Comparison of ENCODE assay signal across 13 cellular contexts in the genomic region with DNA sequence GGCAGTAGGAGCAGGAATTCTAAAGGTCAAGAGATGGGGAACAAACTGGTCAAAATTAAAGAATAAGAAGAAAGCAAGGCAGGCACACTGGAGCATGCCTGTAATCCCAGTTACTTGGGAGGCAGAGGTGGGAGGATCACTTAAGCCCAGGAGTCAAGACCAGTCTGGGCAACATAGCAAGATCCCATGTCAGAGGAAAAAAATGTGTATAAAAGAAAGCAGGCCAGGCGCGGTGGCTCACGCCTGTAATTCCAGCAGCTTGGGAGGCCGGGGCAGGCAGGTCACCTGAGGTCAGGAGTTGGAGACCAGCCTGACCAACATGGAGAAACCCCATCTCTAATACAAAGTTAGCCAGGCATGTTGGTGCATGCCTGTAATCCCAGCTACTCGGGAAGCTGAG.
"Had no signal": no experiment of that assay in that cellular context is flagged by ENCODE, and none has a peak within 500 bp of the region (broad histone marks: within the 10 kb centered on the region; RNA-seq: fewer than 3 reads in every experiment).

No MANE protein-coding gene starts in this region.

- H3K9me3 Mint-ChIP-seq: activated CD4-positive, alpha-beta T cell treated with anti-CD3 and anti-CD28 coated beads, Interleukin-2, amount 10 ng/mL, durations not matched to agents 7 days and 5 days; activated T-helper 1 cell treated with anti-CD3 and anti-CD28 coated beads, Interleukin-12 subunit alpha, Interleukin-12 subunit beta, Interleukin-2, Interleukin-4 antibody, amounts not matched to agents 30 ng/mL and 10 ng/mL and 1 ng/mL, durations not matched to agents 14 hours and 24 hours and 36 hours; effector memory CD8-positive, alpha-beta T cell; naive thymus-derived CD8-positive, alpha-beta T cell; stimulated activated naive B cell treated with anti-CD40 and anti-IgM and Interleukin-4, amounts not matched to agents 10 μg/mL and 1 μg/mL and 100 μg/mL, for 72 hours had no signal

- H3K27ac ChIP-seq: lower lobe of right lung, sigmoid colon, thyroid gland had no signal

- H3K27me3 Mint-ChIP-seq: activated CD4-positive, alpha-beta T cell treated with anti-CD3 and anti-CD28 coated beads, Interleukin-2, amount 10 ng/mL, durations not matched to agents 7 days and 5 days; brain; effector memory CD8-positive, alpha-beta T cell; naive thymus-derived CD8-positive, alpha-beta T cell; stimulated activated naive B cell treated with anti-CD40 and anti-IgM and Interleukin-4, amounts not matched to agents 10 μg/mL and 1 μg/mL and 100 μg/mL, for 72 hours had no signal

- H3K4me1 Mint-ChIP-seq: brain; stimulated activated naive B cell treated with anti-CD40 and anti-IgM and Interleukin-4, amounts not matched to agents 10 μg/mL and 1 μg/mL and 100 μg/mL, for 72 hours had no signal

- DNase-seq: activated CD4-positive, alpha-beta T cell treated with anti-CD3 and anti-CD28 coated beads, Interleukin-2, amount 10 ng/mL, durations not matched to agents 7 days and 5 days; activated gamma-delta T cell treated with Interleukin-2 at 50 U/mL for 16 hours; caudate nucleus; effector memory CD8-positive, alpha-beta T cell; hypothalamus; lower lobe of right lung; naive thymus-derived CD8-positive, alpha-beta T cell; sigmoid colon; stimulated activated CD4-positive, alpha-beta T cell treated with anti-CD3 and anti-CD28 coated beads, Interleukin-4, amount 100 ng/mL, for 24 hours; stimulated activated naive B cell treated with anti-CD40 and anti-IgM and Interleukin-4, amounts not matched to agents 10 μg/mL and 1 μg/mL and 100 μg/mL, for 72 hours; thyroid gland had no signal

- H3K4me3 Mint-ChIP-seq: activated CD4-positive, alpha-beta T cell treated with anti-CD3 and anti-CD28 coated beads, Interleukin-2, amount 10 ng/mL, durations not matched to agents 7 days and 5 days; activated T-helper 1 cell treated with anti-CD3 and anti-CD28 coated beads, Interleukin-12 subunit alpha, Interleukin-12 subunit beta, Interleukin-2, Interleukin-4 antibody, amounts not matched to agents 30 ng/mL and 10 ng/mL and 1 ng/mL, durations not matched to agents 14 hours and 24 hours and 36 hours; brain; effector memory CD8-positive, alpha-beta T cell; stimulated activated naive B cell treated with anti-CD40 and anti-IgM and Interleukin-4, amounts not matched to agents 10 μg/mL and 1 μg/mL and 100 μg/mL, for 72 hours had no signal

- ATAC-seq: effector memory CD8-positive, alpha-beta T cell; lower lobe of right lung; naive thymus-derived CD8-positive, alpha-beta T cell; stimulated activated naive B cell treated with anti-CD40 and anti-IgM and Interleukin-4, amounts not matched to agents 10 μg/mL and 1 μg/mL and 100 μg/mL, for 72 hours had no signal

- H3K27ac Mint-ChIP-seq: activated CD4-positive, alpha-beta T cell treated with anti-CD3 and anti-CD28 coated beads, Interleukin-2, amount 10 ng/mL, durations not matched to agents 7 days and 5 days; activated T-helper 1 cell treated with anti-CD3 and anti-CD28 coated beads, Interleukin-12 subunit alpha, Interleukin-12 subunit beta, Interleukin-2, Interleukin-4 antibody, amounts not matched to agents 30 ng/mL and 10 ng/mL and 1 ng/mL, durations not matched to agents 14 hours and 24 hours and 36 hours; stimulated activated naive B cell treated with anti-CD40 and anti-IgM and Interleukin-4, amounts not matched to agents 10 μg/mL and 1 μg/mL and 100 μg/mL, for 72 hours had no signal
